ENCODE assay signal across 14 cellular contexts in the genomic region with DNA sequence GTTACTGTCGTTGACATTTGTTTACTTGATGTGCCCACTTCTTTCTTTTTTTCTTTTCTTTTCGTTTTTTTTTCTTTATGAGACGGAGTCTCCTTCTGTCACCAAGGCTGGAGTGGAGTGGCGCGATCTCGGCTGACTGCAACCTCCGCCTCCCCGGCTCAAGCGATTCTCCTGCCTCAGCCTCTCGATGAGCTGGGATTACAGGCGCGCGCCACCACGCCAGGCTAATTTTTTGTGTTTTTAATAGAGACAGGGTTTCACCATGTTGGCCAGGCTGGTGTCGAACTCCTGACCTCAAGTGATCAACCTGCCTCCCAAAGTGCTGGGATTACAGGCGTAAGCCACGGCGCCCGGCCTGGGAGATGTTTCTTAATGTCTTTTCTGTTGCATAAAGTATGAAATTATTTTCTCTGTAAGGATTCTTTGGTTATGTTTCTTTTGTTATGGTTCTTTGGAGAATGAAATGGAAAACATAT. TPM values are rescaled to one million over a fixed set of nuclear protein-coding genes. Genes with fewer than 3 reads are reported as not detected.
A peak's percentile ranks its signal among the peaks of the same experiment; 100 is the strongest.
DNase-seq lines count a peak whose midpoint lies in the region; ATAC-seq and TF ChIP-seq lines count a peak whose summit lies in the region.
"Had no signal": no experiment of that assay in that cellular context is flagged by ENCODE, and none has a peak within 500 bp of the region (broad histone marks: within the 10 kb centered on the region; RNA-seq: fewer than 3 reads in every experiment).

No MANE protein-coding gene starts in this region.

- H3K4me1 ChIP-seq in RWPE2 (ENCODE audit: insufficient read depth, poor library complexity, severe bottlenecking) (no peaks in the 10 kb centered on the region), skeletal muscle satellite cell (ENCODE audit: control insufficient read depth, insufficient read depth, low read length) (no peaks in the 10 kb centered on the region), HAP-1 (no peaks in the 10 kb centered on the region)
- H3K4me1 ChIP-seq: Peyer's patch, upper lobe of right lung had no signal

- TF ChIP-seq CTCF in RWPE2 (IDR thresholded peaks at IDR 0.05; ENCODE audit: poor library complexity, severe bottlenecking) (no peak), fibroblast of mammary gland (conservative IDR thresholded peaks at IDR 0.05; ENCODE audit: control insufficient read depth, insufficient read depth, low read depth, low read length) (no peak)

- no peak for TF ChIP-seq POLR2A in GM18505 (IDR thresholded peaks at IDR 0.05; ENCODE audit: borderline replicate concordance, extremely low read depth, insufficient read depth, insufficient read length)

- H3K27ac ChIP-seq in RWPE2 (ENCODE audit: poor library complexity, severe bottlenecking): no peak overlapping the region
- H3K27ac ChIP-seq: Peyer's patch, upper lobe of right lung had no signal

- CTCF ChIA-PET in activated CD8-positive, alpha-beta memory T cell treated with anti-CD3 and anti-CD28 coated beads, Interleukin-2, amount 10 ng/mL, durations not matched to agents 7 days and 5 days (lab: Charles Lee): no interaction called here

- no peak overlapping the region for H3K27ac Mint-ChIP-seq in activated CD8-positive, alpha-beta memory T cell treated with anti-CD3 and anti-CD28 coated beads, Interleukin-2, amount 10 ng/mL, durations not matched to agents 7 days and 5 days

- H3K9ac ChIP-seq in skeletal muscle satellite cell (ENCODE audit: low read depth, low read length): no peak overlapping the region

- DNase-seq in activated CD8-positive, alpha-beta memory T cell treated with anti-CD3 and anti-CD28 coated beads, Interleukin-2, amount 10 ng/mL, durations not matched to agents 7 days and 5 days: no peak
- DNase-seq in activated CD8-positive, alpha-beta memory T cell treated with anti-CD3 and anti-CD28 coated beads, Interleukin-2, amount 50 U/mL, for 4 hours: no peak
- DNase-seq in RWPE2 (ENCODE audit: low spot score): no peak
- DNase-seq in fibroblast of mammary gland (ENCODE audit: low read depth): no peak
- no peak for DNase-seq in HAP-1 (ENCODE audit: low spot score in 2 of 2)
- DNase-seq: NCI-H1417 treated with DMSO at 0.1 percent for 48 hours, Peyer's patch, upper lobe of right lung had no signal

- peak overlapping the region; percentile 73 for H3K4me3 Mint-ChIP-seq in activated CD8-positive, alpha-beta memory T cell treated with anti-CD3 and anti-CD28 coated beads, Interleukin-2, amount 10 ng/mL, durations not matched to agents 7 days and 5 days

- H3K4me3 ChIP-seq in RWPE2 (ENCODE audit: severe bottlenecking): peak overlapping the region; percentile 75
- peak overlapping the region; percentile 65 for H3K4me3 ChIP-seq in fibroblast of mammary gland (ENCODE audit: control insufficient read depth, low read depth, low read length)
- H3K4me3 ChIP-seq in skeletal muscle satellite cell (ENCODE audit: low read length): peak overlapping the region; percentile 72
- no peak overlapping the region for H3K4me3 ChIP-seq in HAP-1
- H3K4me3 ChIP-seq: Peyer's patch, upper lobe of right lung had no signal

- peaks cover 2% of the 10 kb centered on the region for H3K36me3 Mint-ChIP-seq in activated CD8-positive, alpha-beta memory T cell treated with anti-CD3 and anti-CD28 coated beads, Interleukin-2, amount 10 ng/mL, durations not matched to agents 7 days and 5 days
- H3K36me3 Mint-ChIP-seq: activated naive CD8-positive, alpha-beta T cell had no signal

- no peaks in the 10 kb centered on the region for H3K9me3 Mint-ChIP-seq in activated CD8-positive, alpha-beta memory T cell treated with anti-CD3 and anti-CD28 coated beads, Interleukin-2, amount 10 ng/mL, durations not matched to agents 7 days and 5 days (ENCODE audit: low read depth)

- peak overlapping the region; percentile 67 for H3K4me2 ChIP-seq in skeletal muscle satellite cell (ENCODE audit: low read length)

- H3K27me3 ChIP-seq in RWPE2 (ENCODE audit: insufficient read depth, poor library complexity, severe bottlenecking) (no peaks in the 10 kb centered on the region), skeletal muscle satellite cell (ENCODE audit: control insufficient read depth, insufficient read depth, low read length) (no peaks in the 10 kb centered on the region), HAP-1 (ENCODE audit: low read depth) (no peaks in the 10 kb centered on the region)
- H3K27me3 ChIP-seq: Peyer's patch had no signal

- H3K36me3 ChIP-seq in RWPE2 (ENCODE audit: low read depth) (no peaks in the 10 kb centered on the region), skeletal muscle satellite cell (ENCODE audit: insufficient read depth, low read length) (no peaks in the 10 kb centered on the region), HAP-1 (replicated peaks) (no peaks in the 10 kb centered on the region)
- H3K36me3 ChIP-seq: Peyer's patch, upper lobe of right lung had no signal

- H3K4me1 Mint-ChIP-seq in activated CD8-positive, alpha-beta memory T cell treated with anti-CD3 and anti-CD28 coated beads, Interleukin-2, amount 10 ng/mL, durations not matched to agents 7 days and 5 days: peaks cover 22% of the 10 kb centered on the region

- in situ Hi-C loops in HAP-1 (cut with MboI; ENCODE audit: low sequenced_read_pairs): no loop called here

- H3K9me3 ChIP-seq in RWPE2 (ENCODE audit: severe bottlenecking): no peaks in the 10 kb centered on the region
- no peaks in the 10 kb centered on the region for H3K9me3 ChIP-seq in skeletal muscle satellite cell (replicated peaks; ENCODE audit: low read length)
- H3K9me3 ChIP-seq in HAP-1: no peaks in the 10 kb centered on the region
- H3K9me3 ChIP-seq: Peyer's patch, upper lobe of right lung had no signal

- no peak for ATAC-seq in activated CD8-positive, alpha-beta memory T cell treated with anti-CD3 and anti-CD28 coated beads, Interleukin-2, amount 10 ng/mL, durations not matched to agents 7 days and 5 days
- ATAC-seq in RWPE2 (ENCODE audit: low read depth) (no peak), GM18505 (IDR thresholded peaks at IDR 0.05; ENCODE audit: unreplicated experiment) (no peak), HG03095 (IDR thresholded peaks at IDR 0.05; ENCODE audit: unreplicated experiment) (no peak)
- ATAC-seq: left colon, upper lobe of right lung had no signal

- H3K27me3 Mint-ChIP-seq in activated CD8-positive, alpha-beta memory T cell treated with anti-CD3 and anti-CD28 coated beads, Interleukin-2, amount 10 ng/mL, durations not matched to agents 7 days and 5 days: peaks cover 23% of the 10 kb centered on the region

RNA-seq across cellular contexts. Expression of a gene that starts 33.3 kb away (rescaled TPM):
- total RNA-seq in activated CD8-positive, alpha-beta memory T cell treated with anti-CD3 and anti-CD28 coated beads, Interleukin-2, amount 10 ng/mL, durations not matched to agents 7 days and 5 days: under 1 TPM; 0.33 to 0.82 TPM
- total RNA-seq in skeletal muscle satellite cell (2012; rRNA removed): 0.76 TPM in 1 of 2 replicates, not detected in the other
- total RNA-seq: pulmonary artery endothelial cell had no signal
